21 cellular contexts compared by ENCODE assay signal in genomic region chr1:8255712-8256111, GRCh38.
DNase-seq lines count a peak whose midpoint lies in the region; ATAC-seq and TF ChIP-seq lines count a peak whose summit lies in the region.
"Had no signal": no experiment of that assay in that cellular context is flagged by ENCODE, and none has a peak within 500 bp of the region (broad histone marks: within the 10 kb centered on the region; RNA-seq: fewer than 3 reads in every experiment).

No MANE protein-coding gene starts in this region.

- H3K4me3 ChIP-seq in body of pancreas (no peak overlapping the region), right lobe of liver (no peak overlapping the region), spleen (no peak overlapping the region)
- H3K4me3 ChIP-seq: BLaER1, GM12878, HAP-1 had no signal

- H3K4me1 Mint-ChIP-seq in Calu3 (ENCODE audit: low read depth, unreplicated experiment), result peaks cover 29% of the 10 kb centered on the region
- H3K4me1 Mint-ChIP-seq: B cell had no signal

- H3K27ac ChIP-seq in body of pancreas (peak overlapping the region in 2 of 4 donors; percentile 9 to 25), right lobe of liver (peak overlapping the region in 2 of 3 donors; percentile 94 to 97), spleen (no peak overlapping the region)
- H3K27ac ChIP-seq: BLaER1, C4-2B had no signal

- no peaks in the 10 kb centered on the region for H3K36me3 ChIP-seq in body of pancreas (replicated peaks in 1 of 2; ENCODE audit: insufficient read depth in 1 of 2, low read depth in 2 of 2)
- no peaks in the 10 kb centered on the region for H3K36me3 ChIP-seq in right lobe of liver
- no peaks in the 10 kb centered on the region for H3K36me3 ChIP-seq in spleen
- H3K36me3 ChIP-seq: BLaER1, HAP-1 had no signal

- intact Hi-C loops in Calu3 (cut with micrococcal nuclease; ENCODE audit: unreplicated experiment), result loop anchor here (5.0 to 10.0 kb wide), 4 partner anchors 53 to 228 kb away; partner anchors contain the start of genes ERRFI1 and SLC45A1
- intact Hi-C loops in body of pancreas (cut with DNase I), result no loop called here
- intact Hi-C loops in right lobe of liver (cut with DNase I), result no loop called here
- intact Hi-C loops in spleen (cut with DNase I; ENCODE audit: low total_unique reads), result no loop called here

- TF ChIP-seq POLR2A in body of pancreas (IDR thresholded peaks at IDR 0.05) (no peak), right lobe of liver (IDR thresholded peaks at IDR 0.05) (no peak), spleen (IDR thresholded peaks at IDR 0.05) (no peak)

- H3K4me1 ChIP-seq in body of pancreas, result peaks cover 51% of the 10 kb centered on the region
- peaks cover 0 to 54% (median 21%) of the 10 kb centered on the region in 4 donors for H3K4me1 ChIP-seq in right lobe of liver
- peaks cover 0 to 8% (median 0%) of the 10 kb centered on the region in 6 donors for H3K4me1 ChIP-seq in spleen
- H3K4me1 ChIP-seq: BLaER1, HAP-1 had no signal

- CTCF ChIA-PET in Calu3 (lab: Charles Lee), result no interaction called here

- ATAC-seq in body of pancreas, result no peak
- ATAC-seq in right lobe of liver, result peak; percentile 14 to 55 (median 41)
- ATAC-seq: CD8-positive, alpha-beta T cell; GM12878 had no signal

- H3K36me3 Mint-ChIP-seq in Calu3 (ENCODE audit: insufficient read depth, unreplicated experiment), result peaks cover 17% of the 10 kb centered on the region
- H3K36me3 Mint-ChIP-seq: CD4-positive, CD25-positive, alpha-beta regulatory T cell; CD8-positive, alpha-beta T cell had no signal

- no TSS peak for BruUV-seq in Calu3 (replicated peaks; lab: Mats Ljungman, UMichigan)

- in situ Hi-C loops in GM13976 (cut with MboI; ENCODE audit: low sequenced_read_pairs, unreplicated experiment), result no loop called here

- no peak for TF ChIP-seq CTCF in Calu3 (IDR thresholded peaks at IDR 0.05; ENCODE audit: unreplicated experiment)
- TF ChIP-seq CTCF in body of pancreas (IDR thresholded peaks at IDR 0.05), result no peak
- TF ChIP-seq CTCF in right lobe of liver (IDR thresholded peaks at IDR 0.05), result no peak
- TF ChIP-seq CTCF in spleen (IDR thresholded peaks at IDR 0.05 in 8 of 11, conservative IDR thresholded peaks at IDR 0.05 in 3 of 11), result no peak
- TF ChIP-seq CTCF in GM13976 (IDR thresholded peaks at IDR 0.05; ENCODE audit: borderline replicate concordance, control extremely low read depth, extremely low read depth, insufficient read depth, missing control alignments), result no peak

- no peak overlapping the region for H3K4me3 Mint-ChIP-seq in Calu3 (ENCODE audit: low read depth, unreplicated experiment)
- H3K4me3 Mint-ChIP-seq: B cell; CD4-positive, CD25-positive, alpha-beta regulatory T cell; CD8-positive, alpha-beta T cell; HFFc6 had no signal

- H3K27me3 Mint-ChIP-seq in Calu3 (ENCODE audit: unreplicated experiment), result no peaks in the 10 kb centered on the region

- no peaks in the 10 kb centered on the region for H3K27me3 ChIP-seq in body of pancreas
- no peaks in the 10 kb centered on the region for H3K27me3 ChIP-seq in right lobe of liver
- H3K27me3 ChIP-seq in spleen (replicated peaks in 1 of 7), result peaks cover 0 to 7% (median 0%) of the 10 kb centered on the region in 7 donors
- H3K27me3 ChIP-seq: BLaER1 had no signal

- H3K27ac Mint-ChIP-seq in Calu3 (ENCODE audit: unreplicated experiment), result peak overlapping the region; percentile 28
- H3K27ac Mint-ChIP-seq: B cell; CD4-positive, CD25-positive, alpha-beta regulatory T cell; CD8-positive, alpha-beta T cell; HFFc6 had no signal

- DNase-seq in Calu3 (no peak), body of pancreas (peak; percentile 18 to 48 (median 30)), right lobe of liver (peak; percentile 49 to 85 (median 81)), spleen (peak; percentile 5), GM13976 (ENCODE audit: low spot score) (no peak), NCI-H345 (lab: John Stamatoyannopoulos, UW) (no peak), NCI-H1436 treated with DMSO at 0.1 percent for 48 hours (lab: John Stamatoyannopoulos, UW) (no peak)
- DNase-seq: Caco-2; CD4-positive, CD25-positive, alpha-beta regulatory T cell; CD8-positive, alpha-beta T cell; DMS 273 treated with DMSO at 0.1 percent for 48 hours; DMS79; EL; GDM1; GOT3; HFFc6 had no signal

- whole genome bisulfite sequencing in body of pancreas, 2 donors, result 78 to 80% methylated on average over 5 of the region's 5 CpGs
- WGBS in right lobe of liver (ENCODE audit: insufficient coverage, low coverage, low lambda C conversion rate, missing lambda C conversion rate), result 33% methylated on average over 4 of the region's 5 CpGs
- 93 to 97% (median 96%) methylated on average over 5 of the region's 5 CpGs for WGBS in spleen, 5 donors

- H3K9me3 ChIP-seq in body of pancreas, result no peaks in the 10 kb centered on the region
- H3K9me3 ChIP-seq in right lobe of liver, result no peaks in the 10 kb centered on the region
- no peaks in the 10 kb centered on the region for H3K9me3 ChIP-seq in spleen
- H3K9me3 ChIP-seq: BLaER1, Caco-2, HAP-1 had no signal

- H3K9me3 Mint-ChIP-seq in Calu3 (ENCODE audit: low read depth, unreplicated experiment), result peaks cover 3% of the 10 kb centered on the region
- H3K9me3 Mint-ChIP-seq: CD4-positive, CD25-positive, alpha-beta regulatory T cell; CD8-positive, alpha-beta T cell; HFFc6 had no signal

Comparison
In these comparisons a context has a peak if more than half of its experiments do, and no peak if none do; other contexts are left out.
1. DNase-seq: peak in body of pancreas (4 of 4), right lobe of liver (3 of 3) and spleen (single experiment); none in Calu3 (single experiment), GM13976 (single experiment), NCI-H345 (single experiment) and NCI-H1436 treated with DMSO at 0.1 percent for 48 hours (single experiment).
2. H3K27ac ChIP-seq: peak in right lobe of liver (2 of 3); none in spleen (0 of 8).